ENCODE assay signal across 8 cellular contexts in the genomic region with DNA sequence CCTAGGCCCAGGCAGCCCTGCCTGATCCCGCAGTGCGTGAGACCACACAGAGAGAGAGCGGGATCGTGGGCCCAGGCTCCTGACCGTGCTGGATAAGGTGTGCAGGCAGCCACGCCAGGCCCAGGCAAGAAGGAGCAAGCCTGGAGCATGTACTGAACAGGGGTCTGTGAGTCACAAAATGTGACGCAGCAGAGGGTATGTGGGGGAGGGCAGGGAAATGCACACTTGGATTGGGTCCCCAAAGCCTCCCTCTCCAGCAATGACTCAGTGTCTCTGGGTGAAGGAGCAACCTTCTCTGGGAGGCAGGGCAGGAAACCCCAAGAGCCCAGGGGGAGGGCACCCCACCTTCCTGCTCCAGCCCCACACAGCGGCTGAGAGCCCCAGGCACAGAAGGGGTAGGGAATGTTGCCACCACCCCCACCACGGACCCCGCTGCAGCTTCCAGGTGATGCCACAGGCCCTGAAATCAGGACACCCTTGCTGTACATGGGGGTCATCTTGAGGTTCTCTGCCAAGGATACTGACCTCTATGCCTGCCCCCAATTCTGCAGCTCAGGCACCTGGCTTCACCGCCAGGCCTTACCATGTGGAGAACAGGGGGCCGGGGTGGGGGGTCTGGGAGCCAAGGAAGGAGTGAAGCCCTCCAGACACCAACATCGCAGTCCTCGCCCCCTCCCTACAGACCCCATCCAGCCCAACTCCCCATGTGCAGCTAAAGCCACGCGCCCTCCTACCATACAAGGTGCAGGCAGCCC. TPM values are rescaled to one million over a fixed set of nuclear protein-coding genes. Genes with fewer than 3 reads are reported as not detected.
A peak's percentile ranks its signal among the peaks of the same experiment; 100 is the strongest.
DNase-seq lines count a peak whose midpoint lies in the region.

No MANE protein-coding gene starts in this region.

- H3K27me3 Mint-ChIP-seq in activated T-helper 2 cell treated with anti-CD3 and anti-CD28 coated beads, Interferon-gamma antibody, Interleukin-2, Interleukin-4, amounts not matched to agents 10 μg/mL and 5 μg/mL and 100 μg/mL, durations not matched to agents 14 hours and 24 hours and 36 hours (ENCODE audit: low read depth): peaks cover 15% of the 10 kb centered on the region

- H3K4me3 Mint-ChIP-seq in activated T-helper 2 cell treated with anti-CD3 and anti-CD28 coated beads, Interferon-gamma antibody, Interleukin-2, Interleukin-4, amounts not matched to agents 10 μg/mL and 5 μg/mL and 100 μg/mL, durations not matched to agents 14 hours and 24 hours and 36 hours (ENCODE audit: low read depth): peak overlapping the region; percentile 85

- H3K4me1 ChIP-seq in effector memory CD4-positive, alpha-beta T cell (ENCODE audit: control insufficient read depth, insufficient read depth, low read length, poor library complexity, severe bottlenecking): peaks cover 13% of the 10 kb centered on the region

- H3K36me3 ChIP-seq in effector memory CD4-positive, alpha-beta T cell (ENCODE audit: control insufficient read depth, insufficient read depth, low read length): no peaks in the 10 kb centered on the region

- H3K4me1 Mint-ChIP-seq in activated T-helper 2 cell treated with anti-CD3 and anti-CD28 coated beads, Interferon-gamma antibody, Interleukin-2, Interleukin-4, amounts not matched to agents 10 μg/mL and 5 μg/mL and 100 μg/mL, durations not matched to agents 14 hours and 24 hours and 36 hours (ENCODE audit: low read depth): peaks cover 9% of the 10 kb centered on the region

- H3K27ac Mint-ChIP-seq in activated T-helper 2 cell treated with anti-CD3 and anti-CD28 coated beads, Interferon-gamma antibody, Interleukin-2, Interleukin-4, amounts not matched to agents 10 μg/mL and 5 μg/mL and 100 μg/mL, durations not matched to agents 14 hours and 24 hours and 36 hours: peak overlapping the region; percentile 65

- H3K27me3 ChIP-seq in effector memory CD4-positive, alpha-beta T cell (replicated peaks; ENCODE audit: control insufficient read depth, insufficient read depth, low read length, poor library complexity, severe bottlenecking): peaks cover 13% of the 10 kb centered on the region

- peak; percentile 65 for DNase-seq in activated effector memory CD4-positive, alpha-beta T cell treated with anti-CD3 and anti-CD28 coated beads, Interleukin-2, amount 50 U/mL, for 16 hours
- no peak for DNase-seq in activated effector memory CD4-positive, alpha-beta T cell treated with Interleukin-2 at 50 U/mL for 16 hours
- DNase-seq in activated T-helper 2 cell treated with anti-CD3 and anti-CD28 coated beads, Interferon-gamma antibody, Interleukin-2, Interleukin-4, amounts not matched to agents 10 μg/mL and 5 μg/mL and 100 μg/mL, durations not matched to agents 14 hours and 24 hours and 36 hours (ENCODE audit: low spot score): no peak
- DNase-seq in head of caudate nucleus: peak; percentile 42 to 93 (median 78)
- peak in 6 of 10 donors; percentile 9 to 91 (median 60) for DNase-seq in posterior cingulate gyrus
- no peak for DNase-seq in hippocampal formation (lab: John Stamatoyannopoulos, UW)
- DNase-seq in effector memory CD4-positive, alpha-beta T cell: no peak
- no peak for DNase-seq in NCI-H510A treated with DMSO at 0.1 percent for 48 hours (lab: John Stamatoyannopoulos, UW)

- no peaks in the 10 kb centered on the region for H3K36me3 Mint-ChIP-seq in activated T-helper 2 cell treated with anti-CD3 and anti-CD28 coated beads, Interferon-gamma antibody, Interleukin-2, Interleukin-4, amounts not matched to agents 10 μg/mL and 5 μg/mL and 100 μg/mL, durations not matched to agents 14 hours and 24 hours and 36 hours (ENCODE audit: low read depth)

- no peaks in the 10 kb centered on the region for H3K9me3 ChIP-seq in effector memory CD4-positive, alpha-beta T cell (ENCODE audit: control insufficient read depth, low read length)

- H3K4me3 ChIP-seq in effector memory CD4-positive, alpha-beta T cell (ENCODE audit: insufficient read depth, low read depth, low read length, poor library complexity, severe bottlenecking): no peak overlapping the region

- H3K9me3 Mint-ChIP-seq in activated T-helper 2 cell treated with anti-CD3 and anti-CD28 coated beads, Interferon-gamma antibody, Interleukin-2, Interleukin-4, amounts not matched to agents 10 μg/mL and 5 μg/mL and 100 μg/mL, durations not matched to agents 14 hours and 24 hours and 36 hours: no peaks in the 10 kb centered on the region

- no peak overlapping the region for H3K27ac ChIP-seq in effector memory CD4-positive, alpha-beta T cell (ENCODE audit: insufficient read depth, low read length, poor library complexity, severe bottlenecking)

- intact Hi-C loops in activated T-helper 2 cell treated with anti-CD3 and anti-CD28 coated beads, Interferon-gamma antibody, Interleukin-2, Interleukin-4, amounts not matched to agents 10 μg/mL and 5 μg/mL and 100 μg/mL, durations not matched to agents 14 hours and 24 hours and 36 hours (cut with micrococcal nuclease): loop anchor here (1.0 to 10.0 kb wide), 4 partner anchors 31 to 129 kb away; a partner anchor contains a TSS
- intact Hi-C loops in head of caudate nucleus (cut with DNase I) (no loop called here), posterior cingulate gyrus (cut with DNase I) (no loop called here)

RNA-seq across cellular contexts. Expression of a gene that starts 1.3 kb away (rescaled TPM):
- 21.9 and 25.6 TPM in 2 replicates for total RNA-seq in activated T-helper 2 cell treated with anti-CD3 and anti-CD28 coated beads, Interferon-gamma antibody, Interleukin-2, Interleukin-4, amounts not matched to agents 10 μg/mL and 5 μg/mL and 100 μg/mL, durations not matched to agents 14 hours and 24 hours and 36 hours

Comparison
In these comparisons a context has a peak if more than half of its experiments do, and no peak if none do; other contexts are left out.
1. DNase-seq: peak in activated effector memory CD4-positive, alpha-beta T cell treated with anti-CD3 and anti-CD28 coated beads, Interleukin-2, amount 50 U/mL, for 16 hours (single experiment), head of caudate nucleus (42 of 42) and posterior cingulate gyrus (6 of 10); none in activated effector memory CD4-positive, alpha-beta T cell treated with Interleukin-2 at 50 U/mL for 16 hours (single experiment), activated T-helper 2 cell treated with anti-CD3 and anti-CD28 coated beads, Interferon-gamma antibody, Interleukin-2, Interleukin-4, amounts not matched to agents 10 μg/mL and 5 μg/mL and 100 μg/mL, durations not matched to agents 14 hours and 24 hours and 36 hours (single experiment), hippocampal formation (0 of 2), effector memory CD4-positive, alpha-beta T cell (0 of 3) and NCI-H510A treated with DMSO at 0.1 percent for 48 hours (single experiment).